In genomic region chr1:56719171-56719570, GRCh38 we compare ENCODE assay signal across 18 cellular contexts.
"Had no signal": no experiment of that assay in that cellular context is flagged by ENCODE, and none has a peak within 500 bp of the region (broad histone marks: within the 10 kb centered on the region; RNA-seq: fewer than 3 reads in every experiment).

No MANE protein-coding gene starts in this region.

- H3K27ac ChIP-seq: epithelial cell of prostate, gastroesophageal sphincter, heart right ventricle, parathyroid adenoma, right atrium auricular region, testis, tibial artery had no signal

- H3K4me3 ChIP-seq: gastroesophageal sphincter, heart right ventricle, lung, right atrium auricular region, testis, tibial artery had no signal

- H2AFZ ChIP-seq: parathyroid adenoma had no signal

- H3K4me1 ChIP-seq: gastroesophageal sphincter, parathyroid adenoma, right atrium auricular region, testis, tibial artery had no signal

- H3K36me3 ChIP-seq: gastroesophageal sphincter, heart right ventricle, right atrium auricular region, tibial artery had no signal

- H3K27me3 ChIP-seq: gastroesophageal sphincter, heart right ventricle, right atrium auricular region, testis, tibial artery had no signal

- DNase-seq: effector CD8-positive, alpha-beta T cell; endodermal cell; foreskin fibroblast; heart right ventricle; hippocampal formation; left cardiac atrium; naive B cell; stimulated activated CD4-positive, alpha-beta T cell treated with anti-CD3 and anti-CD28 coated beads, Interleukin-2, amount 100 ng/mL, for 24 hours; stimulated activated CD4-positive, alpha-beta T cell treated with anti-CD3 and anti-CD28 coated beads, Interleukin-4, amount 100 ng/mL, for 24 hours; stimulated activated naive CD8-positive, alpha-beta T cell treated with anti-CD3 and anti-CD28 coated beads, Interleukin-15, Interleukin-2, amounts not matched to agents 100 U/mL and 50 U/mL, for 24 hours; substantia nigra; testis; tibial artery had no signal

- H3K79me2 ChIP-seq: parathyroid adenoma had no signal

- H3K9me3 ChIP-seq: gastroesophageal sphincter, heart right ventricle, right atrium auricular region, testis, tibial artery had no signal

- H3K9ac ChIP-seq: parathyroid adenoma had no signal
